Comparison of ENCODE assay signal across 9 cellular contexts in the genomic region with DNA sequence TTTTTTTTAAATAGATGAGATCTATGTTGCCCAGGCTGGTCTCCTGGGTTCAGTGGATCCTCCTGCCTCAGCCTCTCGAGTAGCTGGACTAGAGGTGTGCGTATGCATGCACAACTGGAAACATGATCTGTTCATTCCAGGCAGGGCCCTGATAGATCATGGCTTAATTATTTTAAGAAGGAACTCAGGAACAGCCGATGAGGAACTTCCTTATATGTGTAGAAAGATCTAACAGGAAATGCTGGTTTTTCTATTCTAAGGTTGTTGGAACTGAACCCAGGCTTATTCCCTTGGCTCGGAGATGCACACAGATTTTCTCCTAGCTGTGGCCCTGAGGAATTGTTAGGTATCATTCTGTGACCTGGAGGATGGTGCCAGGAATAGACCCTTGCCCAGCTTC. TPM values are rescaled to one million over a fixed set of nuclear protein-coding genes. Genes with fewer than 3 reads are reported as not detected.
DNase-seq lines count a peak whose midpoint lies in the region; ATAC-seq and TF ChIP-seq lines count a peak whose summit lies in the region.
"Had no signal": no experiment of that assay in that cellular context is flagged by ENCODE, and none has a peak within 500 bp of the region (broad histone marks: within the 10 kb centered on the region; RNA-seq: fewer than 3 reads in every experiment).

No MANE protein-coding gene starts in this region.

- H3K4me3 Mint-ChIP-seq in Calu3 (ENCODE audit: low read depth, unreplicated experiment): peak overlapping the region; percentile 70

- 13 to 37% methylated on average over 4 of the region's 4 CpGs for WGBS in sigmoid colon, 2 donors

- TF ChIP-seq CTCF in Calu3 (IDR thresholded peaks at IDR 0.05; ENCODE audit: unreplicated experiment) (no peak), Peyer's patch (IDR thresholded peaks at IDR 0.05) (no peak), sigmoid colon (IDR thresholded peaks at IDR 0.05) (no peak)

- ATAC-seq in left cardiac atrium (peak; percentile 31 to 32), GM21786 (IDR thresholded peaks at IDR 0.05; ENCODE audit: unreplicated experiment) (no peak)

- H3K9me3 ChIP-seq in Peyer's patch: no peaks in the 10 kb centered on the region
- no peaks in the 10 kb centered on the region for H3K9me3 ChIP-seq in sigmoid colon

- intact Hi-C loops in Calu3 (cut with micrococcal nuclease; ENCODE audit: unreplicated experiment) (no loop called here), left cardiac atrium (cut with DNase I) (no loop called here), sigmoid colon (cut with DNase I) (no loop called here)

- no peak for TF ChIP-seq POLR2A in Peyer's patch (IDR thresholded peaks at IDR 0.05)
- no peak for TF ChIP-seq POLR2A in sigmoid colon (IDR thresholded peaks at IDR 0.05)

- H3K36me3 ChIP-seq in Peyer's patch (no peaks in the 10 kb centered on the region), sigmoid colon (peaks cover 0 to 8% (median 0%) of the 10 kb centered on the region in 4 donors)

- CTCF ChIA-PET in Calu3 (lab: Charles Lee): interaction anchor here (0.6 kb wide), 2 partner anchors 99 to 107 kb away, joined by 4 to 5 read pairs; no protein-coding TSS in a partner anchor

- H3K27me3 ChIP-seq in Peyer's patch (no peaks in the 10 kb centered on the region), sigmoid colon (no peaks in the 10 kb centered on the region)

- peaks cover 35% of the 10 kb centered on the region for H3K36me3 Mint-ChIP-seq in Calu3 (ENCODE audit: insufficient read depth, unreplicated experiment)

- TF ChIP-seq EP300 in sigmoid colon (IDR thresholded peaks at IDR 0.05): no peak

- peaks cover 64% of the 10 kb centered on the region for H3K4me1 Mint-ChIP-seq in Calu3 (ENCODE audit: low read depth, unreplicated experiment)

- H3K4me3 ChIP-seq in Peyer's patch: no peak overlapping the region
- H3K4me3 ChIP-seq in sigmoid colon: no peak overlapping the region

- BruUV-seq in Calu3 (replicated peaks; lab: Mats Ljungman, UMichigan): no TSS peak

- peak overlapping the region; percentile 97 for H3K27ac Mint-ChIP-seq in Calu3 (ENCODE audit: unreplicated experiment)

- DNase-seq in Calu3 (peak; percentile 35), Peyer's patch (no peak), left cardiac atrium (no peak), sigmoid colon (no peak), ecto neural progenitor cell (ENCODE audit: low spot score) (no peak), NCI-H2227 (lab: John Stamatoyannopoulos, UW; ENCODE audit: unreplicated experiment) (no peak)
- no peak for DNase-seq in stimulated activated CD8-positive, alpha-beta memory T cell treated with anti-CD3 and anti-CD28 coated beads, Interleukin-4, amount 100 ng/mL, for 48 hours
- DNase-seq: activated CD4-positive, alpha-beta T cell treated with anti-CD3 and anti-CD28 coated beads for 48 hours had no signal

- peaks cover 3% of the 10 kb centered on the region for H3K9me3 Mint-ChIP-seq in Calu3 (ENCODE audit: low read depth, unreplicated experiment)

- H3K4me1 ChIP-seq in Peyer's patch: peaks cover 0 to 43% (median 7%) of the 10 kb centered on the region in 4 donors
- peaks cover 0 to 61% (median 53%) of the 10 kb centered on the region in 4 donors for H3K4me1 ChIP-seq in sigmoid colon

- H3K27ac ChIP-seq in Peyer's patch (peak overlapping the region in 3 of 4 donors; percentile 58 to 89 (median 81)), sigmoid colon (peak overlapping the region; percentile 75 to 87 (median 84))

- H3K27me3 Mint-ChIP-seq in Calu3 (ENCODE audit: unreplicated experiment): no peaks in the 10 kb centered on the region

RNA-seq across cellular contexts. Expression of gene SPECC1L, which starts 32.4 kb away (rescaled TPM):
- 52.2 and 53.4 TPM in 2 replicates for total RNA-seq in Calu3 (2022)
- 100 to 1,000 TPM in 1 of 4 donors, 10 to 100 TPM in 3; 24.2 to 147 (median 34.4) TPM for total RNA-seq in Peyer's patch
- 10 to 100 TPM; 54.5 to 59.1 TPM for total RNA-seq in left cardiac atrium
- total RNA-seq in sigmoid colon: 10 to 100 TPM; 28.8 to 52.6 (median 38.9) TPM
- polyA plus RNA-seq in sigmoid colon: 10 to 100 TPM; 17.4 to 25.0 (median 22.7) TPM

RNA-seq across cellular contexts. Expression of gene GGT5, which starts 58.1 kb away (rescaled TPM):
- total RNA-seq in Calu3 (2022) (0.28 and 0.64 TPM in 2 replicates), Peyer's patch (10 to 100 TPM in 3 of 4 donors, 1 to 10 TPM in 1; 8.9 to 25.2 (median 12.3) TPM), left cardiac atrium (10 to 100 TPM; 41.5 to 57.8 TPM), sigmoid colon (10 to 100 TPM; 15.3 to 35.2 (median 24.5) TPM)
- 10 to 100 TPM in 1 of 3 donors, 1 to 10 TPM in 2; 2.8 to 26.2 (median 4.8) TPM for polyA plus RNA-seq in sigmoid colon
